In genomic region chr1:167090289-167090942, GRCh38 we compare ENCODE assay signal across 10 cellular contexts. TPM values are rescaled to one million over a fixed set of nuclear protein-coding genes. Genes with fewer than 3 reads are reported as not detected.
DNase-seq lines count a peak whose midpoint lies in the region; ATAC-seq and TF ChIP-seq lines count a peak whose summit lies in the region.
"Had no signal": no experiment of that assay in that cellular context is flagged by ENCODE, and none has a peak within 500 bp of the region (broad histone marks: within the 10 kb centered on the region; RNA-seq: fewer than 3 reads in every experiment).

TSS of gene GPA33 (minus strand) at chr1:167090377. CDS start at chr1:167090287, 90 bp downstream.

- 13 to 32% methylated on average over 1 of the region's 1 CpG for WGBS in lung, 2 donors

- H3K27ac Mint-ChIP-seq in endothelial cell (ENCODE audit: unreplicated experiment), result no peak within 1 kb of the TSS
- H3K27ac Mint-ChIP-seq: HFFc6 had no signal

- peaks cover 0 to 7% of the 10 kb centered on the region in 2 donors for H3K4me1 ChIP-seq in lung (ENCODE audit: control insufficient read depth in 2 of 2, insufficient read depth in 2 of 2, low read length in 2 of 2)

- CTCF ChIA-PET in GM10248 (lab: Yijun Ruan, JAX), result interaction anchor here (0.7 to 2.7 kb wide), 5 partner anchors 15 to 142 kb away, joined by 3 to 8 read pairs (median 3); no protein-coding TSS in a partner anchor

- TF ChIP-seq CTCF in GM10248 (IDR thresholded peaks at IDR 0.05; ENCODE audit: control extremely low read depth, extremely low read depth, low read depth, missing control alignments), result no peak
- TF ChIP-seq CTCF in lung (IDR thresholded peaks at IDR 0.05; ENCODE audit: control extremely low read depth, extremely low read depth), result no peak
- TF ChIP-seq CTCF in endothelial cell (IDR thresholded peaks at IDR 0.05; ENCODE audit: unreplicated experiment), result no peak

- no peaks in the 10 kb centered on the region for H3K36me3 ChIP-seq in lung (ENCODE audit: control insufficient read depth in 2 of 2, insufficient read depth in 2 of 2, low read length in 2 of 2)

- peaks cover 2% of the 10 kb centered on the region for H3K27me3 Mint-ChIP-seq in endothelial cell (ENCODE audit: unreplicated experiment)

- no peaks in the 10 kb centered on the region for H3K36me3 Mint-ChIP-seq in endothelial cell (ENCODE audit: low read depth, unreplicated experiment)

- H3K9me3 ChIP-seq in lung (ENCODE audit: control insufficient read depth in 2 of 2, insufficient read depth in 1 of 2, low read length in 1 of 2), result no peaks in the 10 kb centered on the region

- H3K4me3 Mint-ChIP-seq in endothelial cell (ENCODE audit: unreplicated experiment), result no peak within 1 kb of the TSS
- H3K4me3 Mint-ChIP-seq: HFFc6 had no signal

- POLR2A ChIA-PET in GM10248 (lab: Yijun Ruan, JAX), result no interaction called here

- H3K27me3 ChIP-seq in lung (ENCODE audit: control insufficient read depth, insufficient read depth), result no peaks in the 10 kb centered on the region

- no peaks in the 10 kb centered on the region for H3K9me3 Mint-ChIP-seq in endothelial cell (ENCODE audit: unreplicated experiment)
- H3K9me3 Mint-ChIP-seq: HFFc6 had no signal

- ATAC-seq in HG02870 (IDR thresholded peaks at IDR 0.05; ENCODE audit: unreplicated experiment), result peak; percentile 83
- peak; percentile 39 for ATAC-seq in lung (ENCODE audit: insufficient read depth, low FRiP score)
- ATAC-seq in HG03097 (IDR thresholded peaks at IDR 0.05; ENCODE audit: low FRiP score, unreplicated experiment), result no peak

- peaks cover 28% of the 10 kb centered on the region for H3K4me1 Mint-ChIP-seq in endothelial cell (ENCODE audit: unreplicated experiment)

- H3K4me3 ChIP-seq in lung, result no peak within 1 kb of the TSS

- DNase-seq in GM10248 (ENCODE audit: extremely low spot score) (peak; percentile 46), SKM-1 treated with dmso at 0.1 percent for 144 hours (lab: John Stamatoyannopoulos, UW; ENCODE audit: unreplicated experiment) (peak; percentile 82), lung (ENCODE audit: low spot score) (no peak), D341Med (ENCODE audit: low spot score) (no peak), endothelial cell (ENCODE audit: low spot score) (no peak), cerebellum (ENCODE audit: low spot score) (no peak)
- DNase-seq: HFFc6; NK-92 treated with Interleukin-12 subunit alpha and Interleukin-12 subunit beta, amount 100 ng/mL, for 24 hours had no signal

- H3K27ac ChIP-seq in lung (ENCODE audit: low read depth in 1 of 2, low read length in 1 of 2), result peak within 1 kb of the TSS in 1 of 2 donors; percentile 59

RNA-seq across cellular contexts. Expression of gene GPA33, which starts in this region (rescaled TPM):
- total RNA-seq in lung (1 to 10 TPM in 1 of 2 donors, under 1 TPM in 1; 0.26 to 1.5 TPM), endothelial cell (ENCODE audit: unreplicated experiment) (0.10 TPM), cerebellum (0.36 TPM)
- under 1 TPM; 0.69 to 0.71 TPM for polyA plus RNA-seq in lung
- total RNA-seq: HFFc6 had no signal

Comparison
In these comparisons a context has a peak if more than half of its experiments do, and no peak if none do; other contexts are left out.
1. DNase-seq: peak in GM10248 (single experiment) and SKM-1 treated with dmso at 0.1 percent for 144 hours (single experiment); none in lung (single experiment), D341Med (single experiment), endothelial cell (single experiment) and cerebellum (single experiment).